In the genomic region with DNA sequence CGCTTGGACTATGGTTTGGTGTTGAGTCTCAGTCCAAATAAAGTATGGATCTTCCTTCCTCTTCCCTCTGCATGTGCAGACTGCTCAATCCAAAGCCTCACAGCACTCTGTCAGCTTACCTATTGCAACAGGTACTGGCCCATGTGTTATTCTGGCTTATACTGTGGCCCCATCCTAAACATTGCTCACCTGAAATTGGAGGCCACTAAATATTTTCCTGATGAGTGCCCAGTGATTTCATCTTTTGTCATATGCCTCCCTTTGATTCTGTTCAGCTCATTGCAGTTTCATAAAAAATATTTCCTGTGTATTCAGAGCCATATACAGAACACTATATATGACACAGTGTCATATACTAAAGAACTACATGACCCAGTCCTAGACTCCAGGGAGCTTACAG, we compare ENCODE assay signal across 20 cellular contexts.
DNase-seq lines count a peak whose midpoint lies in the region; ATAC-seq and TF ChIP-seq lines count a peak whose summit lies in the region.
"Had no signal": no experiment of that assay in that cellular context is flagged by ENCODE, and none has a peak within 500 bp of the region (broad histone marks: within the 10 kb centered on the region; RNA-seq: fewer than 3 reads in every experiment).

No MANE protein-coding gene starts in this region.

- no peak overlapping the region for H3K27ac Mint-ChIP-seq in activated naive CD4-positive, alpha-beta T cell treated with anti-CD3 and anti-CD28 coated beads, Interleukin-2, amount 10 ng/mL, durations not matched to agents 7 days and 5 days
- no peak overlapping the region for H3K27ac Mint-ChIP-seq in T-helper 17 cell
- H3K27ac Mint-ChIP-seq: CD8-positive, alpha-beta T cell; HFFc6 had no signal

- ATAC-seq in foreskin keratinocyte: peak; percentile 93
- ATAC-seq in T-helper 17 cell: no peak
- ATAC-seq: CD8-positive, alpha-beta T cell had no signal

- 100% methylated on average over 1 of the region's 1 CpG for WGBS in GM23248 (ENCODE audit: low coverage in 1 of 2, low lambda C conversion rate in 2 of 2, missing lambda C conversion rate in 2 of 2), 2 experiments

- peaks cover 4% of the 10 kb centered on the region; the same call in 1 of the 2 replicates for H3F3A ChIP-seq in GM23248 (ENCODE audit: insufficient read depth)

- H3K27me3 ChIP-seq in GM23248 (replicated peaks; ENCODE audit: insufficient read depth): no peaks in the 10 kb centered on the region
- no peaks in the 10 kb centered on the region for H3K27me3 ChIP-seq in foreskin keratinocyte

- no peak overlapping the region for H3K4me3 ChIP-seq in GM23248

- no peaks in the 10 kb centered on the region for H3K79me2 ChIP-seq in GM23248 (ENCODE audit: insufficient read depth)

- H3K9me3 ChIP-seq in GM23248 (ENCODE audit: low read depth) (no peaks in the 10 kb centered on the region), T-helper 17 cell (ENCODE audit: control insufficient read depth, low read length, poor library complexity, severe bottlenecking) (no peaks in the 10 kb centered on the region)

- H4K20me1 ChIP-seq in GM23248 (ENCODE audit: insufficient read depth): no peaks in the 10 kb centered on the region

- no peaks in the 10 kb centered on the region for H3K4me1 Mint-ChIP-seq in activated naive CD4-positive, alpha-beta T cell treated with anti-CD3 and anti-CD28 coated beads, Interleukin-2, amount 10 ng/mL, durations not matched to agents 7 days and 5 days
- H3K4me1 Mint-ChIP-seq in T-helper 17 cell: no peaks in the 10 kb centered on the region

- H3K27me3 Mint-ChIP-seq in activated naive CD4-positive, alpha-beta T cell treated with anti-CD3 and anti-CD28 coated beads, Interleukin-2, amount 10 ng/mL, durations not matched to agents 7 days and 5 days: peaks cover 2% of the 10 kb centered on the region
- H3K27me3 Mint-ChIP-seq in T-helper 17 cell: peaks cover 24% of the 10 kb centered on the region

- H3K36me3 Mint-ChIP-seq in activated naive CD4-positive, alpha-beta T cell treated with anti-CD3 and anti-CD28 coated beads, Interleukin-2, amount 10 ng/mL, durations not matched to agents 7 days and 5 days: no peaks in the 10 kb centered on the region
- peaks cover 2% of the 10 kb centered on the region for H3K36me3 Mint-ChIP-seq in T-helper 17 cell (ENCODE audit: low read depth)
- H3K36me3 Mint-ChIP-seq: CD8-positive, alpha-beta T cell had no signal

- no peak overlapping the region for H3K9ac ChIP-seq in GM23248
- H3K9ac ChIP-seq: KMS-11 had no signal

- no peaks in the 10 kb centered on the region for H3K9me2 ChIP-seq in GM23248 (ENCODE audit: insufficient read depth)

- H3K4me2 ChIP-seq in GM23248 (ENCODE audit: unreplicated experiment): no peak overlapping the region
- H3K4me2 ChIP-seq: KMS-11 had no signal

- CTCF ChIA-PET in activated naive CD4-positive, alpha-beta T cell treated with anti-CD3 and anti-CD28 coated beads, Interleukin-2, amount 10 ng/mL, durations not matched to agents 7 days and 5 days (lab: Charles Lee): interaction anchor here (0.5 kb wide), 1 partner anchor 21 kb away, joined by 4 read pairs; no protein-coding TSS in a partner anchor

- no peak overlapping the region for H3K27ac ChIP-seq in GM23248
- H3K27ac ChIP-seq in foreskin keratinocyte: peak overlapping the region; percentile 91
- H3K27ac ChIP-seq: HL-60, KMS-11 had no signal

- H3K36me3 ChIP-seq in GM23248 (ENCODE audit: low read depth): no peaks in the 10 kb centered on the region

- H3K4me1 ChIP-seq in GM23248 (ENCODE audit: insufficient read depth) (peaks cover 8% of the 10 kb centered on the region), foreskin keratinocyte (peaks cover 29% of the 10 kb centered on the region)

- H3K4me3 Mint-ChIP-seq in activated naive CD4-positive, alpha-beta T cell treated with anti-CD3 and anti-CD28 coated beads, Interleukin-2, amount 10 ng/mL, durations not matched to agents 7 days and 5 days: no peak overlapping the region
- H3K4me3 Mint-ChIP-seq in T-helper 17 cell: no peak overlapping the region
- H3K4me3 Mint-ChIP-seq: CD8-positive, alpha-beta T cell; HFFc6 had no signal

- TF ChIP-seq CTCF in foreskin keratinocyte (conservative IDR thresholded peaks at IDR 0.05): no peak

- H2AFZ ChIP-seq in GM23248: no peak overlapping the region

- in situ Hi-C loops in GM23248 (cut with MboI): no loop called here

- DNase-seq in GM23248 (peak; percentile 18), LoVo (ENCODE audit: low spot score) (peak; percentile 12), SW480 (ENCODE audit: low spot score) (peak; percentile 76), foreskin keratinocyte (peak; percentile 95 to 98), DMS153 treated with DMSO at 0.1 percent for 48 hours (lab: John Stamatoyannopoulos, UW; ENCODE audit: unreplicated experiment) (no peak), T-helper 17 cell (no peak)
- no peak for DNase-seq in activated naive CD4-positive, alpha-beta T cell treated with anti-CD3 and anti-CD28 coated beads, Interleukin-2, amount 10 ng/mL, durations not matched to agents 7 days and 5 days
- DNase-seq: AML-193; C1 segment of cervical spinal cord; CD8-positive, alpha-beta T cell; HFFc6; IMR-90; MV-4-11; NCI-H1694; NCI-H2081 treated with DMSO at 0.1 percent for 48 hours; NCI-H2171 treated with DMSO at 0.1 percent for 48 hours; NCI-H524 treated with DMSO at 0.1 percent for 48 hours; T-helper 1 cell had no signal

- no peaks in the 10 kb centered on the region for H3K9me3 Mint-ChIP-seq in activated naive CD4-positive, alpha-beta T cell treated with anti-CD3 and anti-CD28 coated beads, Interleukin-2, amount 10 ng/mL, durations not matched to agents 7 days and 5 days
- H3K9me3 Mint-ChIP-seq: HFFc6 had no signal

Comparison
In these comparisons a context has a peak if more than half of its experiments do, and no peak if none do; other contexts are left out.
1. DNase-seq: peak in GM23248 (single experiment), LoVo (single experiment), SW480 (single experiment) and foreskin keratinocyte (2 of 2); none in DMS153 treated with DMSO at 0.1 percent for 48 hours (single experiment), activated naive CD4-positive, alpha-beta T cell treated with anti-CD3 and anti-CD28 coated beads, Interleukin-2, amount 10 ng/mL, durations not matched to agents 7 days and 5 days (single experiment) and T-helper 17 cell (0 of 3).